In the genomic region with DNA sequence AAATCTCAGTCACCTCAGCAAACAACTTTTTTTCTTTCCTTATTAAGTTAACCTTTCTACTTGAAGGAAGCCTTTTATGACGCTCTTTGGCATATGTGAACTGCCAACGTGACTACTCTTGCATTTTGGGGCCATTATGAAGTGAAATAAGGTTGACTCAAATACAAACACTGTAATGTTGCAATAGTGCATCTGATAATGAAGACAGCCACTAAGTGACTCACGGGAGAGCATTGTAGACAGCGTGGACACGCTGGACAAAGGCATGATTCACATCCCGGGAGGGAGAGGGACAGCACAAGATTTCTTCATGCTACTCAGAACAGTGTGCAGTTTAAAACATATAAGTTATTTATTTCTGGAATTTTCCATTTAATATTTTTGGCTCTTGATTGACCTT, we compare ENCODE assay signal across 1 cellular context.
TF ChIP-seq lines count a peak whose summit lies in the region.

No MANE protein-coding gene starts in this region.

TF ChIP-seq in A549, 52 proteins besides CTCF, POLR2A, EP300 and RAD21 (continued from another document):
- TF ChIP-seq, protein P1, sequence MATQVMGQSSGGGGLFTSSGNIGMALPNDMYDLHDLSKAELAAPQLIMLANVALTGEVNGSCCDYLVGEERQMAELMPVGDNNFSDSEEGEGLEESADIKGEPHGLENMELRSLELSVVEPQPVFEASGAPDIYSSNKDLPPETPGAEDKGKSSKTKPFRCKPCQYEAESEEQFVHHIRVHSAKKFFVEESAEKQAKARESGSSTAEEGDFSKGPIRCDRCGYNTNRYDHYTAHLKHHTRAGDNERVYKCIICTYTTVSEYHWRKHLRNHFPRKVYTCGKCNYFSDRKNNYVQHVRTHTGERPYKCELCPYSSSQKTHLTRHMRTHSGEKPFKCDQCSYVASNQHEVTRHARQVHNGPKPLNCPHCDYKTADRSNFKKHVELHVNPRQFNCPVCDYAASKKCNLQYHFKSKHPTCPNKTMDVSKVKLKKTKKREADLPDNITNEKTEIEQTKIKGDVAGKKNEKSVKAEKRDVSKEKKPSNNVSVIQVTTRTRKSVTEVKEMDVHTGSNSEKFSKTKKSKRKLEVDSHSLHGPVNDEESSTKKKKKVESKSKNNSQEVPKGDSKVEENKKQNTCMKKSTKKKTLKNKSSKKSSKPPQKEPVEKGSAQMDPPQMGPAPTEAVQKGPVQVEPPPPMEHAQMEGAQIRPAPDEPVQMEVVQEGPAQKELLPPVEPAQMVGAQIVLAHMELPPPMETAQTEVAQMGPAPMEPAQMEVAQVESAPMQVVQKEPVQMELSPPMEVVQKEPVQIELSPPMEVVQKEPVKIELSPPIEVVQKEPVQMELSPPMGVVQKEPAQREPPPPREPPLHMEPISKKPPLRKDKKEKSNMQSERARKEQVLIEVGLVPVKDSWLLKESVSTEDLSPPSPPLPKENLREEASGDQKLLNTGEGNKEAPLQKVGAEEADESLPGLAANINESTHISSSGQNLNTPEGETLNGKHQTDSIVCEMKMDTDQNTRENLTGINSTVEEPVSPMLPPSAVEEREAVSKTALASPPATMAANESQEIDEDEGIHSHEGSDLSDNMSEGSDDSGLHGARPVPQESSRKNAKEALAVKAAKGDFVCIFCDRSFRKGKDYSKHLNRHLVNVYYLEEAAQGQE (IDR thresholded peaks at IDR 0.05): no peak
- TF ChIP-seq FOSL2 (IDR thresholded peaks at IDR 0.05): peak; percentile 61
- TF ChIP-seq FOSL2 (CRISPR knock-in tag; IDR thresholded peaks at IDR 0.05): peak; percentile 17; the same call in 1 of the 2 replicates
- TF ChIP-seq CEBPB (IDR thresholded peaks at IDR 0.05): peak; percentile 58 to 62; a peak in 3 of 4 replicates
- TF ChIP-seq KDM5A (IDR thresholded peaks at IDR 0.05): no peak
- peak; percentile 81 for TF ChIP-seq JUNB (IDR thresholded peaks at IDR 0.05)
